ENCODE assay signal across 1 cellular context in genomic region chr6:34472425-34472824, GRCh38.
TF ChIP-seq lines count a peak whose summit lies in the region.

No MANE protein-coding gene starts in this region.

TF ChIP-seq in K562, 482 proteins besides CTCF, POLR2A, EP300 and RAD21 (continues in another document):
- TF ChIP-seq CTCFL (IDR thresholded peaks at IDR 0.05; ENCODE audit: borderline replicate concordance, insufficient read depth, low read depth, low read length, poor library complexity, severe bottlenecking), result no peak
- TF ChIP-seq THAP12 (CRISPR knock-in tag; IDR thresholded peaks at IDR 0.05), result no peak
- TF ChIP-seq JUND (IDR thresholded peaks at IDR 0.05; ENCODE audit: borderline replicate concordance, low read depth, low read length), result 0 out of 2 replicates have a peak, but pooled peaks have one; percentile 26
- no peak for TF ChIP-seq JUND (tag; IDR thresholded peaks at IDR 0.05; ENCODE audit: borderline replicate concordance, low read depth, low read length)
- TF ChIP-seq CBX5 (IDR thresholded peaks at IDR 0.05; ENCODE audit: borderline replicate concordance, low read depth), result no peak
- TF ChIP-seq ADNP (tag; IDR thresholded peaks at IDR 0.05), result 0 out of 2 replicates have a peak, but pooled peaks have one; percentile 13
- peak; percentile 61 for TF ChIP-seq USF1 (CRISPR knock-in tag; IDR thresholded peaks at IDR 0.05)
- peak; percentile 77 for TF ChIP-seq MGA (IDR thresholded peaks at IDR 0.05)
- no peak for TF ChIP-seq DNMT1 (IDR thresholded peaks at IDR 0.05)
- no peak for TF ChIP-seq ETV1 (tag; conservative IDR thresholded peaks at IDR 0.05; ENCODE audit: low read depth)
- TF ChIP-seq ZBTB43 (CRISPR knock-in tag; IDR thresholded peaks at IDR 0.05), result no peak
- TF ChIP-seq, protein P1, sequence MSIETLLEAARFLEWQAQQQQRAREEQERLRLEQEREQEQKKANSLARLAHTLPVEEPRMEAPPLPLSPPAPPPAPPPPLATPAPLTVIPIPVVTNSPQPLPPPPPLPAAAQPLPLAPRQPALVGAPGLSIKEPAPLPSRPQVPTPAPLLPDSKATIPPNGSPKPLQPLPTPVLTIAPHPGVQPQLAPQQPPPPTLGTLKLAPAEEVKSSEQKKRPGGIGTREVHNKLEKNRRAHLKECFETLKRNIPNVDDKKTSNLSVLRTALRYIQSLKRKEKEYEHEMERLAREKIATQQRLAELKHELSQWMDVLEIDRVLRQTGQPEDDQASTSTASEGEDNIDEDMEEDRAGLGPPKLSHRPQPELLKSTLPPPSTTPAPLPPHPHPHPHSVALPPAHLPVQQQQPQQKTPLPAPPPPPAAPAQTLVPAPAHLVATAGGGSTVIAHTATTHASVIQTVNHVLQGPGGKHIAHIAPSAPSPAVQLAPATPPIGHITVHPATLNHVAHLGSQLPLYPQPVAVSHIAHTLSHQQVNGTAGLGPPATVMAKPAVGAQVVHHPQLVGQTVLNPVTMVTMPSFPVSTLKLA (conservative IDR thresholded peaks at IDR 0.05), result 0 out of 4 replicates have a peak, but pooled peaks of 1 of the 2 experiments have one; percentile 20
- TF ChIP-seq BHLHE40 (IDR thresholded peaks at IDR 0.05; ENCODE audit: low read length), result peak; percentile 77
- no peak for TF ChIP-seq ERF (CRISPR knock-in tag; IDR thresholded peaks at IDR 0.05)
- no peak for TF ChIP-seq KDM1A (IDR thresholded peaks at IDR 0.05)
- TF ChIP-seq FOSL1 (tag; conservative IDR thresholded peaks at IDR 0.05), result peak; percentile 67
- no peak for TF ChIP-seq NCOR1 (IDR thresholded peaks at IDR 0.05)
- TF ChIP-seq, protein P2, sequence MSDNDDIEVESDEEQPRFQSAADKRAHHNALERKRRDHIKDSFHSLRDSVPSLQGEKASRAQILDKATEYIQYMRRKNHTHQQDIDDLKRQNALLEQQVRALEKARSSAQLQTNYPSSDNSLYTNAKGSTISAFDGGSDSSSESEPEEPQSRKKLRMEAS (CRISPR knock-in tag; IDR thresholded peaks at IDR 0.05), result peak; percentile 39; the same call in 1 of the 2 replicates
- TF ChIP-seq, protein P3, sequence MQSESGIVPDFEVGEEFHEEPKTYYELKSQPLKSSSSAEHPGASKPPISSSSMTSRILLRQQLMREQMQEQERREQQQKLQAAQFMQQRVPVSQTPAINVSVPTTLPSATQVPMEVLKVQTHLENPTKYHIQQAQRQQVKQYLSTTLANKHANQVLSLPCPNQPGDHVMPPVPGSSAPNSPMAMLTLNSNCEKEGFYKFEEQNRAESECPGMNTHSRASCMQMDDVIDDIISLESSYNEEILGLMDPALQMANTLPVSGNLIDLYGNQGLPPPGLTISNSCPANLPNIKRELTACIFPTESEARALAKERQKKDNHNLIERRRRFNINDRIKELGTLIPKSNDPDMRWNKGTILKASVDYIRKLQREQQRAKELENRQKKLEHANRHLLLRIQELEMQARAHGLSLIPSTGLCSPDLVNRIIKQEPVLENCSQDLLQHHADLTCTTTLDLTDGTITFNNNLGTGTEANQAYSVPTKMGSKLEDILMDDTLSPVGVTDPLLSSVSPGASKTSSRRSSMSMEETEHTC (IDR thresholded peaks at IDR 0.05), result 0 out of 2 replicates have a peak, but pooled peaks have one; percentile 46
- TF ChIP-seq ZNF175 (CRISPR knock-in tag; IDR thresholded peaks at IDR 0.05; ENCODE audit: low read depth), result no peak
- no peak for TF ChIP-seq SIN3B (IDR thresholded peaks at IDR 0.05; ENCODE audit: low read depth)
- TF ChIP-seq, protein P4, sequence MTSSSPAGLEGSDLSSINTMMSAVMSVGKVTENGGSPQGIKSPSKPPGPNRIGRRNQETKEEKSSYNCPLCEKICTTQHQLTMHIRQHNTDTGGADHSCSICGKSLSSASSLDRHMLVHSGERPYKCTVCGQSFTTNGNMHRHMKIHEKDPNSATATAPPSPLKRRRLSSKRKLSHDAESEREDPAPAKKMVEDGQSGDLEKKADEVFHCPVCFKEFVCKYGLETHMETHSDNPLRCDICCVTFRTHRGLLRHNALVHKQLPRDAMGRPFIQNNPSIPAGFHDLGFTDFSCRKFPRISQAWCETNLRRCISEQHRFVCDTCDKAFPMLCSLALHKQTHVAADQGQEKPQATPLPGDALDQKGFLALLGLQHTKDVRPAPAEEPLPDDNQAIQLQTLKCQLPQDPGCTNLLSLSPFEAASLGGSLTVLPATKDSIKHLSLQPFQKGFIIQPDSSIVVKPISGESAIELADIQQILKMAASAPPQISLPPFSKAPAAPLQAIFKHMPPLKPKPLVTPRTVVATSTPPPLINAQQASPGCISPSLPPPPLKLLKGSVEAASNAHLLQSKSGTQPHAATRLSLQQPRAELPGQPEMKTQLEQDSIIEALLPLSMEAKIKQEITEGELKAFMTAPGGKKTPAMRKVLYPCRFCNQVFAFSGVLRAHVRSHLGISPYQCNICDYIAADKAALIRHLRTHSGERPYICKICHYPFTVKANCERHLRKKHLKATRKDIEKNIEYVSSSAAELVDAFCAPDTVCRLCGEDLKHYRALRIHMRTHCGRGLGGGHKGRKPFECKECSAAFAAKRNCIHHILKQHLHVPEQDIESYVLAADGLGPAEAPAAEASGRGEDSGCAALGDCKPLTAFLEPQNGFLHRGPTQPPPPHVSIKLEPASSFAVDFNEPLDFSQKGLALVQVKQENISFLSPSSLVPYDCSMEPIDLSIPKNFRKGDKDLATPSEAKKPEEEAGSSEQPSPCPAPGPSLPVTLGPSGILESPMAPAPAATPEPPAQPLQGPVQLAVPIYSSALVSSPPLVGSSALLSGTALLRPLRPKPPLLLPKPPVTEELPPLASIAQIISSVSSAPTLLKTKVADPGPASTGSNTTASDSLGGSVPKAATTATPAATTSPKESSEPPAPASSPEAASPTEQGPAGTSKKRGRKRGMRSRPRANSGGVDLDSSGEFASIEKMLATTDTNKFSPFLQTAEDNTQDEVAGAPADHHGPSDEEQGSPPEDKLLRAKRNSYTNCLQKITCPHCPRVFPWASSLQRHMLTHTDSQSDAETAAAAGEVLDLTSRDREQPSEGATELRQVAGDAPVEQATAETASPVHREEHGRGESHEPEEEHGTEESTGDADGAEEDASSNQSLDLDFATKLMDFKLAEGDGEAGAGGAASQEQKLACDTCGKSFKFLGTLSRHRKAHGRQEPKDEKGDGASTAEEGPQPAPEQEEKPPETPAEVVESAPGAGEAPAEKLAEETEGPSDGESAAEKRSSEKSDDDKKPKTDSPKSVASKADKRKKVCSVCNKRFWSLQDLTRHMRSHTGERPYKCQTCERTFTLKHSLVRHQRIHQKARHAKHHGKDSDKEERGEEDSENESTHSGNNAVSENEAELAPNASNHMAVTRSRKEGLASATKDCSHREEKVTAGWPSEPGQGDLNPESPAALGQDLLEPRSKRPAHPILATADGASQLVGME (CRISPR knock-in tag; IDR thresholded peaks at IDR 0.05), result no peak
